Comparison of ENCODE assay signal across 9 cellular contexts in genomic region chr4:165926307-165926706, GRCh38. TPM values are rescaled to one million over a fixed set of nuclear protein-coding genes. Genes with fewer than 3 reads are reported as not detected.
"Had no signal": no experiment of that assay in that cellular context is flagged by ENCODE, and none has a peak within 500 bp of the region (broad histone marks: within the 10 kb centered on the region; RNA-seq: fewer than 3 reads in every experiment).

No MANE protein-coding gene starts in this region.

- H3K4me1 Mint-ChIP-seq: IgD-negative memory B cell had no signal

- H3K4me3 ChIP-seq: GM23248, HAP-1 had no signal

- FAIRE-seq: HepG2 had no signal

- H2AFZ ChIP-seq: GM23248 had no signal

- H3K36me3 Mint-ChIP-seq: IgD-negative memory B cell had no signal

- H3K27ac Mint-ChIP-seq: HFFc6, IgD-negative memory B cell had no signal

- H3K4me3 Mint-ChIP-seq: HFFc6, IgD-negative memory B cell had no signal

- H3K9ac ChIP-seq: GM23248 had no signal

- H3K9me3 ChIP-seq: HAP-1 had no signal

- H3K9me3 Mint-ChIP-seq: HFFc6 had no signal

- H3K4me1 ChIP-seq: HAP-1 had no signal

- DNase-seq: GM23248, GOT3, H7, HFFc6 had no signal

- H3K27ac ChIP-seq: GM23248, HL-60 had no signal

- H3K27me3 Mint-ChIP-seq: IgD-negative memory B cell had no signal

- ATAC-seq: HCT116, HepG2 had no signal

- H3K36me3 ChIP-seq: HAP-1 had no signal

RNA-seq across cellular contexts. Expression of gene TLL1, which starts 53.3 kb away (rescaled TPM):
- total RNA-seq: GM23248, HepG2 had no signal
- polyA plus RNA-seq: GM23248, HepG2, IgD-negative memory B cell had no signal
